In genomic region chr1:195141294-195141693, GRCh38 we compare ENCODE assay signal across 22 cellular contexts.
DNase-seq lines count a peak whose midpoint lies in the region; ATAC-seq lines count a peak whose summit lies in the region.
"Had no signal": no experiment of that assay in that cellular context is flagged by ENCODE, and none has a peak within 500 bp of the region (broad histone marks: within the 10 kb centered on the region; RNA-seq: fewer than 3 reads in every experiment).

No MANE protein-coding gene starts in this region.

- ATAC-seq in stimulated activated naive CD8-positive, alpha-beta T cell treated with anti-CD3 and anti-CD28 coated beads, Interleukin-15, Interleukin-2, amounts not matched to agents 100 U/mL and 50 U/mL, for 24 hours: no peak
- ATAC-seq in stimulated activated naive CD8-positive, alpha-beta T cell treated with anti-CD3 and anti-CD28 coated beads, Interleukin-15, amount 100 ng/mL, for 72 hours: no peak
- no peak for ATAC-seq in GM19328 (IDR thresholded peaks at IDR 0.05; ENCODE audit: unreplicated experiment)
- ATAC-seq: HepG2, PC-3 had no signal

- no peak overlapping the region for H3K4me3 Mint-ChIP-seq in stimulated activated naive CD8-positive, alpha-beta T cell treated with anti-CD3 and anti-CD28 coated beads, Interleukin-15, amount 100 ng/mL, for 72 hours
- H3K4me3 Mint-ChIP-seq: CD4-positive, alpha-beta T cell; HFFc6 had no signal

- peaks cover 15 to 25% of the 10 kb centered on the region in 2 donors for H3K9me3 Mint-ChIP-seq in stimulated activated naive CD8-positive, alpha-beta T cell treated with anti-CD3 and anti-CD28 coated beads, Interleukin-15, amount 100 ng/mL, for 72 hours

- H3K4me1 Mint-ChIP-seq in stimulated activated naive CD8-positive, alpha-beta T cell treated with anti-CD3 and anti-CD28 coated beads, Interleukin-15, amount 100 ng/mL, for 72 hours: no peaks in the 10 kb centered on the region

- H3K27me3 Mint-ChIP-seq in stimulated activated naive CD8-positive, alpha-beta T cell treated with anti-CD3 and anti-CD28 coated beads, Interleukin-15, amount 100 ng/mL, for 72 hours: no peaks in the 10 kb centered on the region
- H3K27me3 Mint-ChIP-seq: CD4-positive, alpha-beta T cell had no signal

- peak; percentile 40 for DNase-seq in DMS53 (lab: John Stamatoyannopoulos, UW)
- no peak for DNase-seq in DMS53 treated with DMSO at 0.1 percent for 48 hours (lab: John Stamatoyannopoulos, UW; ENCODE audit: unreplicated experiment)
- peak; percentile 4 for DNase-seq in stimulated activated naive CD8-positive, alpha-beta T cell treated with anti-CD3 and anti-CD28 coated beads, Interleukin-15, Interleukin-2, amounts not matched to agents 100 U/mL and 50 U/mL, for 24 hours
- DNase-seq in stimulated activated naive CD8-positive, alpha-beta T cell treated with anti-CD3 and anti-CD28 coated beads, Interleukin-15, amount 100 ng/mL, for 72 hours: no peak
- peak; percentile 40 for DNase-seq in OCI-M1 (lab: John Stamatoyannopoulos, UW)
- DNase-seq in SW480 (ENCODE audit: low spot score): no peak
- DNase-seq in activated CD8-positive, alpha-beta memory T cell treated with anti-CD3 and anti-CD28 coated beads, Interleukin-2, amount 50 U/mL, for 4 hours: no peak
- DNase-seq: Caco-2; CD4-positive, alpha-beta T cell; HFFc6; NCI-H1092; NCI-H1436 treated with DMSO at 0.1 percent for 48 hours; NCI-H2029; NCI-H2171; NCI-H510A; NCI-H82; PC-3; RPMI8226; SHP77 treated with DMSO at 0.1 percent for 48 hours; SK-N-SH had no signal

- H3K27ac Mint-ChIP-seq in stimulated activated naive CD8-positive, alpha-beta T cell treated with anti-CD3 and anti-CD28 coated beads, Interleukin-15, amount 100 ng/mL, for 72 hours: no peak overlapping the region
- H3K27ac Mint-ChIP-seq: CD4-positive, alpha-beta T cell; HFFc6 had no signal

Comparison
In these comparisons a context has a peak if more than half of its experiments do, and no peak if none do; other contexts are left out.
1. DNase-seq: peak in DMS53 (single experiment), stimulated activated naive CD8-positive, alpha-beta T cell treated with anti-CD3 and anti-CD28 coated beads, Interleukin-15, Interleukin-2, amounts not matched to agents 100 U/mL and 50 U/mL, for 24 hours (single experiment) and OCI-M1 (single experiment); none in DMS53 treated with DMSO at 0.1 percent for 48 hours (single experiment), stimulated activated naive CD8-positive, alpha-beta T cell treated with anti-CD3 and anti-CD28 coated beads, Interleukin-15, amount 100 ng/mL, for 72 hours (0 of 2), SW480 (single experiment) and activated CD8-positive, alpha-beta memory T cell treated with anti-CD3 and anti-CD28 coated beads, Interleukin-2, amount 50 U/mL, for 4 hours (single experiment).